7 cellular contexts compared by ENCODE assay signal in genomic region chr2:194511070-194511469, GRCh38.
DNase-seq lines count a peak whose midpoint lies in the region; ATAC-seq, FAIRE-seq and TF ChIP-seq lines count a peak whose summit lies in the region.
"Not testable (repeated sequence)": the region's sequence is repeated elsewhere in the genome, so short reads cannot be mapped to it uniquely, and the experiment has no call there.

No MANE protein-coding gene starts in this region.

- H3K9ac ChIP-seq in astrocyte (ENCODE audit: low read length) = not testable (repeated sequence)

- not testable (repeated sequence) for H3K4me2 ChIP-seq in A549; astrocyte (ENCODE audit: low read length)

- not testable (repeated sequence) for ATAC-seq in A549

- H3K27ac ChIP-seq in A549; astrocyte (ENCODE audit: low read depth, low read length): not testable (repeated sequence)

- H4K20me1 ChIP-seq in astrocyte (ENCODE audit: insufficient read depth, low read length) = not testable (repeated sequence)

- H3K27ac Mint-ChIP-seq in astrocyte (ENCODE audit: unreplicated experiment) = not testable (repeated sequence)

- not testable (repeated sequence) for TF ChIP-seq CTCF in A549 (IDR thresholded peaks at IDR 0.05); astrocyte (IDR thresholded peaks at IDR 0.05; ENCODE audit: insufficient read depth, low read depth, low read length); bronchial epithelial cell (IDR thresholded peaks at IDR 0.05; ENCODE audit: insufficient read depth, low read length, severe bottlenecking)

- CTCF ChIA-PET in A549 (lab: Yijun Ruan, JAX) = not testable (repeated sequence)

- not testable (repeated sequence) for H3K4me1 ChIP-seq in A549; astrocyte (ENCODE audit: insufficient read depth, low read length)

- not testable (repeated sequence) for H3K27me3 Mint-ChIP-seq in astrocyte (ENCODE audit: low read depth, unreplicated experiment)

- not testable (repeated sequence) for H3K79me2 ChIP-seq in astrocyte (ENCODE audit: insufficient read depth, low read length)

- H3K36me3 ChIP-seq in astrocyte (ENCODE audit: insufficient read depth, low read length); bronchial epithelial cell (ENCODE audit: control insufficient read depth, insufficient read depth, low read length): not testable (repeated sequence)

- TF ChIP-seq RAD21 in A549 (conservative IDR thresholded peaks at IDR 0.05 in 1 of 2, IDR thresholded peaks at IDR 0.05 in 1 of 2) = not testable (repeated sequence)

- not testable (repeated sequence) for TF ChIP-seq POLR2A in A549 (IDR thresholded peaks at IDR 0.05; ENCODE audit: low read length)

- H3K4me3 Mint-ChIP-seq in astrocyte (ENCODE audit: unreplicated experiment) = not testable (repeated sequence)

- not testable (repeated sequence) for H3K27me3 ChIP-seq in astrocyte (ENCODE audit: insufficient read depth, low read length); bronchial epithelial cell (ENCODE audit: control insufficient read depth, insufficient read depth, low read length)

- TF ChIP-seq EP300 in A549 (IDR thresholded peaks at IDR 0.05) = not testable (repeated sequence)

- POLR2A ChIA-PET in A549 (lab: Yijun Ruan, JAX) = not testable (repeated sequence)

- H3K4me1 Mint-ChIP-seq in astrocyte (ENCODE audit: low read depth, unreplicated experiment) = not testable (repeated sequence)

- not testable (repeated sequence) for H3K9me3 Mint-ChIP-seq in astrocyte (ENCODE audit: unreplicated experiment)

- H3K4me3 ChIP-seq in A549; astrocyte (ENCODE audit: insufficient read depth, low read depth, low read length); bronchial epithelial cell (ENCODE audit: low read depth, low read length): not testable (repeated sequence)

- 46% methylated on average over 2 of the region's 2 CpGs for WGBS in A549 (ENCODE audit: missing lambda C conversion rate)

- peak; percentile 68 for FAIRE-seq in A549 (lab: Jason Lieb, UNC)
- peak; percentile 89 for FAIRE-seq in HTR-8/SVneo (lab: Jason Lieb, UNC)
- FAIRE-seq in astrocyte (lab: Jason Lieb, UNC); bronchial epithelial cell (lab: Jason Lieb, UNC): not testable (repeated sequence)

- H3K36me3 Mint-ChIP-seq in astrocyte (ENCODE audit: low read depth, unreplicated experiment) = not testable (repeated sequence)

- not testable (repeated sequence) for H3K9me3 ChIP-seq in A549; astrocyte (ENCODE audit: insufficient read depth, low read depth, low read length)

- H2AFZ ChIP-seq in astrocyte (ENCODE audit: low read depth, low read length) = not testable (repeated sequence)

- not testable (repeated sequence) for DNase-seq in A549 (ENCODE audit: low read depth in 1 of 2, low spot score in 1 of 2); HTR-8/SVneo (ENCODE audit: insufficient read length, low spot score)
- peak; percentile 0 for DNase-seq in EL
- peak; percentile 7 for DNase-seq in RPMI7951 (ENCODE audit: low read depth)
- DNase-seq in astrocyte (ENCODE audit: low read depth) = peak; percentile 26
- peak; percentile 18 for DNase-seq in bronchial epithelial cell (ENCODE audit: low read depth)
- DNase-seq in non-pigmented ciliary epithelial cell (ENCODE audit: low read depth) = peak; percentile 10
